ENCODE assay signal across 10 cellular contexts in genomic region chr12:9240004-9240635, GRCh38. TPM values are rescaled to one million over a fixed set of nuclear protein-coding genes. Genes with fewer than 3 reads are reported as not detected.
DNase-seq lines count a peak whose midpoint lies in the region; ATAC-seq and TF ChIP-seq lines count a peak whose summit lies in the region.
"Not testable (repeated sequence)": the region's sequence is repeated elsewhere in the genome, so short reads cannot be mapped to it uniquely, and the experiment has no call there.
"Had no signal": no experiment of that assay in that cellular context is flagged by ENCODE, and none has a peak within 500 bp of the region (broad histone marks: within the 10 kb centered on the region; RNA-seq: fewer than 3 reads in every experiment).

No MANE protein-coding gene starts in this region.

- not testable (repeated sequence) for H3K36me3 Mint-ChIP-seq in CD4-positive, CD25-positive, alpha-beta regulatory T cell; activated CD8-positive, alpha-beta T cell treated with anti-CD3 and anti-CD28 coated beads, Interleukin-2, amount 10 ng/mL, durations not matched to agents 7 days and 5 days (ENCODE audit: low read depth); activated naive CD8-positive, alpha-beta T cell treated with anti-CD3 and anti-CD28 coated beads, Interleukin-2, amount 50 U/mL, for 24 hours (ENCODE audit: low read depth)

- WGBS in esophagus muscularis mucosa = 46% methylated on average over 32 of the region's 33 CpGs
- 93% methylated on average over 28 of the region's 33 CpGs for WGBS in mesenchymal stem cell
- WGBS in spleen, 5 donors = 18 to 47% (median 28%) methylated on average over 23 to 33 of the region's 33 CpGs

- H3K23ac ChIP-seq in mesenchymal stem cell (ENCODE audit: low read length in 2 of 2) = not testable (repeated sequence)

- POLR2A ChIA-PET in activated CD8-positive, alpha-beta T cell treated with anti-CD3 and anti-CD28 coated beads, Interleukin-2, amount 10 ng/mL, durations not matched to agents 7 days and 5 days (lab: Charles Lee) = not testable (repeated sequence)

- not testable (repeated sequence) for H3K9me3 Mint-ChIP-seq in CD4-positive, CD25-positive, alpha-beta regulatory T cell; activated CD8-positive, alpha-beta T cell treated with anti-CD3 and anti-CD28 coated beads, Interleukin-2, amount 10 ng/mL, durations not matched to agents 7 days and 5 days (ENCODE audit: insufficient read depth); activated naive CD8-positive, alpha-beta T cell treated with anti-CD3 and anti-CD28 coated beads, Interleukin-2, amount 50 U/mL, for 24 hours

- H3K4me1 Mint-ChIP-seq in CD4-positive, CD25-positive, alpha-beta regulatory T cell = peaks cover 0 to 18% (median 12%) of the 10 kb centered on the region in 4 donors
- peaks cover 16% of the 10 kb centered on the region for H3K4me1 Mint-ChIP-seq in activated CD8-positive, alpha-beta T cell treated with anti-CD3 and anti-CD28 coated beads, Interleukin-2, amount 10 ng/mL, durations not matched to agents 7 days and 5 days (ENCODE audit: low read depth)
- H3K4me1 Mint-ChIP-seq in activated naive CD8-positive, alpha-beta T cell treated with anti-CD3 and anti-CD28 coated beads, Interleukin-2, amount 50 U/mL, for 24 hours = peaks cover 29% of the 10 kb centered on the region

- not testable (repeated sequence) for H2BK5ac ChIP-seq in mesenchymal stem cell (ENCODE audit: low read depth, low read length, poor library complexity, severe bottlenecking)

- not testable (repeated sequence) for TF ChIP-seq POLR2A in esophagus muscularis mucosa (IDR thresholded peaks at IDR 0.05; ENCODE audit: low read depth)
- TF ChIP-seq POLR2A in spleen (IDR thresholded peaks at IDR 0.05) = peak in 1 of 3 donors; percentile 58

- not testable (repeated sequence) for H3K9me3 ChIP-seq in CD4-positive, CD25-positive, alpha-beta regulatory T cell (ENCODE audit: control insufficient read depth in 2 of 2, low read length in 2 of 2); esophagus muscularis mucosa; mesenchymal stem cell (ENCODE audit: control insufficient read depth, low read length); spleen

- H2BK12ac ChIP-seq in mesenchymal stem cell (ENCODE audit: low read length in 2 of 2) = not testable (repeated sequence)

- not testable (repeated sequence) for H4K91ac ChIP-seq in mesenchymal stem cell (ENCODE audit: low read length)

- H3K36me3 ChIP-seq in CD4-positive, CD25-positive, alpha-beta regulatory T cell (ENCODE audit: control insufficient read depth, insufficient read depth, low read length); esophagus muscularis mucosa; mesenchymal stem cell (ENCODE audit: control insufficient read depth in 1 of 2, insufficient read depth in 2 of 2, low read depth in 1 of 2, low read length in 2 of 2); spleen: not testable (repeated sequence)

- not testable (repeated sequence) for H2AFZ ChIP-seq in mesenchymal stem cell (ENCODE audit: low read depth, low read length)

- intact Hi-C loops in esophagus muscularis mucosa (cut with DNase I) = not testable (repeated sequence)
- intact Hi-C loops in spleen (cut with DNase I; ENCODE audit: low total_unique reads) = loop anchor here (5.0 kb wide), 1 partner anchor 128 kb away; no protein-coding TSS in a partner anchor

- H2BK15ac ChIP-seq in mesenchymal stem cell (ENCODE audit: low read depth, poor library complexity, severe bottlenecking) = not testable (repeated sequence)

- CTCF ChIA-PET in activated CD8-positive, alpha-beta T cell treated with anti-CD3 and anti-CD28 coated beads, Interleukin-2, amount 10 ng/mL, durations not matched to agents 7 days and 5 days (lab: Charles Lee) = not testable (repeated sequence)

- H3K18ac ChIP-seq in mesenchymal stem cell (ENCODE audit: low read depth in 1 of 2, low read length in 2 of 2) = not testable (repeated sequence)

- peak; percentile 31 to 37 for ATAC-seq in CD4-positive, CD25-positive, alpha-beta regulatory T cell (ENCODE audit: low read depth in 2 of 2)
- ATAC-seq in activated CD8-positive, alpha-beta T cell treated with anti-CD3 and anti-CD28 coated beads, Interleukin-2, amount 10 ng/mL, durations not matched to agents 7 days and 5 days = peak; percentile 64
- ATAC-seq in activated naive CD8-positive, alpha-beta T cell treated with anti-CD3 and anti-CD28 coated beads, Interleukin-2, amount 50 U/mL, for 24 hours = peak; percentile 17
- not testable (repeated sequence) for ATAC-seq in stimulated activated naive CD8-positive, alpha-beta T cell treated with anti-CD3 and anti-CD28 coated beads, Interleukin-15, Interleukin-2, amounts not matched to agents 100 U/mL and 50 U/mL, for 24 hours

- H3K4me2 ChIP-seq in mesenchymal stem cell (ENCODE audit: low read length, poor library complexity, severe bottlenecking) = not testable (repeated sequence)

- peak overlapping the region; percentile 42 for H3K9ac ChIP-seq in mesenchymal stem cell (ENCODE audit: low read length)

- H4K8ac ChIP-seq in mesenchymal stem cell (ENCODE audit: low read length) = not testable (repeated sequence)

- H2AK5ac ChIP-seq in mesenchymal stem cell (ENCODE audit: low read length, severe bottlenecking) = not testable (repeated sequence)

- peak overlapping the region; percentile 72 for H3K4me3 ChIP-seq in CD4-positive, CD25-positive, alpha-beta regulatory T cell (ENCODE audit: low read depth, low read length)
- peak overlapping the region; percentile 44 to 52 (median 48) for H3K4me3 ChIP-seq in esophagus muscularis mucosa
- H3K4me3 ChIP-seq in mesenchymal stem cell (ENCODE audit: insufficient read depth in 1 of 2, low read depth in 1 of 2, low read length in 2 of 2) = peak overlapping the region in 1 of 2 experiments; percentile 73
- H3K4me3 ChIP-seq in spleen = peak overlapping the region; percentile 27 to 62 (median 36)

- H3K79me1 ChIP-seq in mesenchymal stem cell (replicated peaks; ENCODE audit: low read length, poor library complexity, severe bottlenecking) = not testable (repeated sequence)

- not testable (repeated sequence) for TF ChIP-seq CTCF in esophagus muscularis mucosa (IDR thresholded peaks at IDR 0.05); spleen (IDR thresholded peaks at IDR 0.05 in 8 of 11, conservative IDR thresholded peaks at IDR 0.05 in 3 of 11)

- H3K14ac ChIP-seq in mesenchymal stem cell (ENCODE audit: low read length in 2 of 2) = not testable (repeated sequence)

- H2BK120ac ChIP-seq in mesenchymal stem cell (ENCODE audit: low read depth, low read length) = not testable (repeated sequence)

- peak overlapping the region; percentile 78 to 87 (median 82) for H3K27ac Mint-ChIP-seq in CD4-positive, CD25-positive, alpha-beta regulatory T cell
- H3K27ac Mint-ChIP-seq in activated CD8-positive, alpha-beta T cell treated with anti-CD3 and anti-CD28 coated beads, Interleukin-2, amount 10 ng/mL, durations not matched to agents 7 days and 5 days = peak overlapping the region; percentile 85
- peak overlapping the region; percentile 90 for H3K27ac Mint-ChIP-seq in activated naive CD8-positive, alpha-beta T cell treated with anti-CD3 and anti-CD28 coated beads, Interleukin-2, amount 50 U/mL, for 24 hours

- H3K4me1 ChIP-seq in CD4-positive, CD25-positive, alpha-beta regulatory T cell (ENCODE audit: control insufficient read depth, insufficient read depth, low read length, poor library complexity, severe bottlenecking); mesenchymal stem cell (ENCODE audit: control insufficient read depth, insufficient read depth, low read depth, low read length): not testable (repeated sequence)
- H3K4me1 ChIP-seq in esophagus muscularis mucosa (peaks cover 0 to 12% (median 0%) of the 10 kb centered on the region in 4 donors), spleen (peaks cover 0 to 16% (median 4%) of the 10 kb centered on the region in 6 donors)

- H3K4ac ChIP-seq in mesenchymal stem cell (ENCODE audit: low read depth in 1 of 2, low read length in 2 of 2) = not testable (repeated sequence)

- peak overlapping the region; percentile 66 to 94 (median 92) for H3K4me3 Mint-ChIP-seq in CD4-positive, CD25-positive, alpha-beta regulatory T cell
- H3K4me3 Mint-ChIP-seq in activated CD8-positive, alpha-beta T cell treated with anti-CD3 and anti-CD28 coated beads, Interleukin-2, amount 10 ng/mL, durations not matched to agents 7 days and 5 days = peak overlapping the region; percentile 83
- H3K4me3 Mint-ChIP-seq in activated naive CD8-positive, alpha-beta T cell treated with anti-CD3 and anti-CD28 coated beads, Interleukin-2, amount 50 U/mL, for 24 hours = peak overlapping the region; percentile 89

- not testable (repeated sequence) for TF ChIP-seq EP300 in esophagus muscularis mucosa (IDR thresholded peaks at IDR 0.05)

- DNase-seq in CD4-positive, CD25-positive, alpha-beta regulatory T cell = peak in 2 of 3 donors; percentile 29 to 46
- DNase-seq in NOMO-1 treated with DMSO at 0.1 percent for 48 hours (lab: John Stamatoyannopoulos, UW; ENCODE audit: unreplicated experiment) (peak; percentile 4), spleen (peak; percentile 78)
- peak; percentile 58 for DNase-seq in activated CD8-positive, alpha-beta T cell treated with anti-CD3 and anti-CD28 coated beads, Interleukin-2, amount 10 ng/mL, durations not matched to agents 7 days and 5 days
- DNase-seq in activated naive CD8-positive, alpha-beta T cell treated with anti-CD3 and anti-CD28 coated beads, Interleukin-2, amount 50 U/mL, for 24 hours = peak; percentile 56
- DNase-seq in esophagus muscularis mucosa (ENCODE audit: extremely low spot score); mesenchymal stem cell: not testable (repeated sequence)
- peak; percentile 52 for DNase-seq in stimulated activated naive CD8-positive, alpha-beta T cell treated with anti-CD3 and anti-CD28 coated beads, Interleukin-15, Interleukin-2, amounts not matched to agents 100 U/mL and 50 U/mL, for 24 hours

- H3K27me3 Mint-ChIP-seq in CD4-positive, CD25-positive, alpha-beta regulatory T cell = peaks cover 26% of the 10 kb centered on the region
- H3K27me3 Mint-ChIP-seq in activated CD8-positive, alpha-beta T cell treated with anti-CD3 and anti-CD28 coated beads, Interleukin-2, amount 10 ng/mL, durations not matched to agents 7 days and 5 days (ENCODE audit: low read depth) = peaks cover 10% of the 10 kb centered on the region
- H3K27me3 Mint-ChIP-seq in activated naive CD8-positive, alpha-beta T cell treated with anti-CD3 and anti-CD28 coated beads, Interleukin-2, amount 50 U/mL, for 24 hours = not testable (repeated sequence)

- H3K27ac ChIP-seq in CD4-positive, CD25-positive, alpha-beta regulatory T cell (ENCODE audit: insufficient read depth, low read length, poor library complexity, severe bottlenecking); mesenchymal stem cell (ENCODE audit: low read length, poor library complexity, severe bottlenecking): not testable (repeated sequence)
- H3K27ac ChIP-seq in esophagus muscularis mucosa (replicated peaks in 1 of 4) (peak overlapping the region; percentile 8 to 57 (median 35)), spleen (peak overlapping the region; percentile 36 to 80 (median 70))

- H3K27me3 ChIP-seq in CD4-positive, CD25-positive, alpha-beta regulatory T cell (ENCODE audit: control insufficient read depth, insufficient read depth, low read length); esophagus muscularis mucosa; mesenchymal stem cell (ENCODE audit: control insufficient read depth in 1 of 2, insufficient read depth in 1 of 2, low read length in 2 of 2); spleen (replicated peaks in 1 of 7): not testable (repeated sequence)

RNA-seq across cellular contexts. Expression of gene PZP, which starts 31.9 kb away (rescaled TPM):
- not detected for total RNA-seq in CD4-positive, CD25-positive, alpha-beta regulatory T cell
- polyA plus RNA-seq in CD4-positive, CD25-positive, alpha-beta regulatory T cell = under 1 TPM in 1 of 4 donors, not detected in 3; 0.29 TPM
- not detected for total RNA-seq in activated CD8-positive, alpha-beta T cell treated with anti-CD3 and anti-CD28 coated beads, Interleukin-2, amount 10 ng/mL, durations not matched to agents 7 days and 5 days
- total RNA-seq in esophagus muscularis mucosa (1 to 10 TPM in 1 of 4 donors, under 1 TPM in 1, not detected in 2; 0.06 to 1.2 TPM), spleen (1 to 10 TPM in 5 of 7 donors, under 1 TPM in 2; 0.68 to 3.0 (median 1.3) TPM)
- polyA plus RNA-seq in mesenchymal stem cell (2013, experiment 1 of 2) = not detected
- polyA plus RNA-seq in mesenchymal stem cell (2013, experiment 2 of 2) = not detected
- under 1 TPM; 0.06 to 0.70 (median 0.35) TPM for polyA plus RNA-seq in spleen
- total RNA-seq: M059J, myocyte had no signal
